In genomic region chr7:17300012-17300411, GRCh38 we compare ENCODE assay signal across 9 cellular contexts. TPM values are rescaled to one million over a fixed set of nuclear protein-coding genes. Genes with fewer than 3 reads are reported as not detected.
DNase-seq lines count a peak whose midpoint lies in the region; ATAC-seq, FAIRE-seq and TF ChIP-seq lines count a peak whose summit lies in the region.
"Had no signal": no experiment of that assay in that cellular context is flagged by ENCODE, and none has a peak within 500 bp of the region (broad histone marks: within the 10 kb centered on the region; RNA-seq: fewer than 3 reads in every experiment).

No MANE protein-coding gene starts in this region.

- H4K20me1 ChIP-seq in SU-DHL-6 (ENCODE audit: low read depth, low read length): peaks cover 35% of the 10 kb centered on the region

- H3K9me2 ChIP-seq in SU-DHL-6 (replicated peaks; ENCODE audit: insufficient read depth, low read length): no peaks in the 10 kb centered on the region; the same call in 1 of the 2 replicates

- H3K4me2 ChIP-seq in SU-DHL-6 (ENCODE audit: low read depth, low read length, poor library complexity, severe bottlenecking): peak overlapping the region; percentile 62

- no peak for TF ChIP-seq POLR2A in prostate gland (IDR thresholded peaks at IDR 0.05)
- no peak for TF ChIP-seq POLR2A in H54 (IDR thresholded peaks at IDR 0.05; ENCODE audit: low read depth, low read length)

- H3K27me3 ChIP-seq in SU-DHL-6 (ENCODE audit: low read length): no peaks in the 10 kb centered on the region
- H3K27me3 ChIP-seq in prostate gland (replicated peaks; ENCODE audit: insufficient read depth): no peaks in the 10 kb centered on the region

- peak overlapping the region; percentile 81 for H2AFZ ChIP-seq in SU-DHL-6 (ENCODE audit: low read depth, low read length, severe bottlenecking)

- H3K36me3 ChIP-seq in SU-DHL-6 (ENCODE audit: low read length) (no peaks in the 10 kb centered on the region; the same call in 1 of the 2 replicates), prostate gland (no peaks in the 10 kb centered on the region)

- FAIRE-seq in H54 (lab: Jason Lieb, UNC): no peak

- WGBS in prostate gland: 11% methylated on average over 5 of the region's 5 CpGs

- H3K79me2 ChIP-seq in SU-DHL-6 (ENCODE audit: insufficient read depth, low read length): peaks cover 56% of the 10 kb centered on the region

- intact Hi-C loops in prostate gland (cut with DNase I): loop anchor here (5.0 to 10.0 kb wide), 2 partner anchors 318 to 345 kb away; no protein-coding TSS in a partner anchor

- peak overlapping the region; percentile 64 for H3K9ac ChIP-seq in SU-DHL-6 (ENCODE audit: low read length)

- H3K4me3 ChIP-seq in GM08714 (ENCODE audit: low read length) (peak overlapping the region; percentile 94), SU-DHL-6 (ENCODE audit: insufficient read depth, low read length, poor library complexity, severe bottlenecking) (peak overlapping the region; percentile 63), fibroblast of mammary gland (ENCODE audit: control insufficient read depth, low read depth, low read length) (peak overlapping the region; percentile 79), prostate gland (peak overlapping the region; percentile 76 to 91)

- no peak for ATAC-seq in HG03280 (IDR thresholded peaks at IDR 0.05; ENCODE audit: unreplicated experiment)
- ATAC-seq in GM21723 (IDR thresholded peaks at IDR 0.05; ENCODE audit: unreplicated experiment): no peak

- no peaks in the 10 kb centered on the region for H3K4me1 ChIP-seq in prostate gland (replicated peaks)

- peak overlapping the region; percentile 49 for H3K27ac ChIP-seq in SU-DHL-6 (ENCODE audit: low read depth, low read length)
- peak overlapping the region in 1 of 2 donors; percentile 86 for H3K27ac ChIP-seq in prostate gland

- H3F3A ChIP-seq in SU-DHL-6 (ENCODE audit: insufficient read depth): peaks cover 27% of the 10 kb centered on the region; the same call in 1 of the 2 replicates

- DNase-seq in fibroblast of mammary gland (ENCODE audit: low read depth) (no peak), prostate gland (ENCODE audit: low spot score) (no peak), NCI-H345 (lab: John Stamatoyannopoulos, UW) (no peak), H54 (ENCODE audit: insufficient read length, low spot score) (no peak)
- DNase-seq: NCI-H510A had no signal

- H3K9me3 ChIP-seq in SU-DHL-6 (ENCODE audit: insufficient read depth, low read length) (no peaks in the 10 kb centered on the region), prostate gland (no peaks in the 10 kb centered on the region)

- TF ChIP-seq CTCF in SU-DHL-6 (IDR thresholded peaks at IDR 0.05; ENCODE audit: insufficient read depth, low read length, poor library complexity, severe bottlenecking) (no peak), fibroblast of mammary gland (conservative IDR thresholded peaks at IDR 0.05; ENCODE audit: control insufficient read depth, insufficient read depth, low read depth, low read length) (no peak), prostate gland (IDR thresholded peaks at IDR 0.05) (no peak)

RNA-seq across cellular contexts. Expression of gene AHR, which starts 1.6 kb away (rescaled TPM):
- total RNA-seq in prostate gland: 10 to 100 TPM; 49.4 to 55.7 TPM
